In genomic region chr4:18241744-18242143, GRCh38 we compare ENCODE assay signal across 6 cellular contexts.
"Had no signal": no experiment of that assay in that cellular context is flagged by ENCODE, and none has a peak within 500 bp of the region (broad histone marks: within the 10 kb centered on the region; RNA-seq: fewer than 3 reads in every experiment).

No MANE protein-coding gene starts in this region.

- H2AFZ ChIP-seq: GM23248 had no signal

- H3K36me3 Mint-ChIP-seq: IgD-negative memory B cell had no signal

- H3K27me3 Mint-ChIP-seq: IgD-negative memory B cell had no signal

- H3K4me3 Mint-ChIP-seq: H9, IgD-negative memory B cell had no signal

- DNase-seq: GM23248, H9, HCEC 1CT had no signal

- H3K4me3 ChIP-seq: GM23248 had no signal

- H3K27ac Mint-ChIP-seq: H9, IgD-negative memory B cell had no signal

- H3K9me3 Mint-ChIP-seq: H9, IgD-negative memory B cell had no signal

- H3K27ac ChIP-seq: GM23248, HL-60 had no signal

- H3K9ac ChIP-seq: GM23248 had no signal

- ATAC-seq: HepG2 had no signal
